24 cellular contexts compared by ENCODE assay signal in genomic region chr1:41842282-41842681, GRCh38.
A peak's percentile ranks its signal among the peaks of the same experiment; 100 is the strongest.
DNase-seq lines count a peak whose midpoint lies in the region; ATAC-seq and TF ChIP-seq lines count a peak whose summit lies in the region.
"Had no signal": no experiment of that assay in that cellular context is flagged by ENCODE, and none has a peak within 500 bp of the region (broad histone marks: within the 10 kb centered on the region; RNA-seq: fewer than 3 reads in every experiment).

No MANE protein-coding gene starts in this region.

- POLR2A ChIA-PET in HEK293T (lab: Yijun Ruan, JAX): no interaction called here
- POLR2A ChIA-PET in CD8-positive, alpha-beta memory T cell (lab: Charles Lee): no interaction called here

- peaks cover 27% of the 10 kb centered on the region for H3K4me1 Mint-ChIP-seq in brain
- H3K4me1 Mint-ChIP-seq in CD8-positive, alpha-beta memory T cell: peaks cover 12 to 26% (median 15%) of the 10 kb centered on the region in 3 donors
- peaks cover 39% of the 10 kb centered on the region for H3K4me1 Mint-ChIP-seq in stimulated activated naive CD8-positive, alpha-beta T cell treated with anti-CD3 and anti-CD28 coated beads, Interleukin-15, amount 100 ng/mL, for 72 hours

- peaks cover 71% of the 10 kb centered on the region for H4K20me1 ChIP-seq in DND-41 (ENCODE audit: insufficient read depth, low read length)

- H3K23ac ChIP-seq in mesendoderm (ENCODE audit: low read length): no peak overlapping the region

- H3K4me2 ChIP-seq in DND-41 (ENCODE audit: insufficient read depth, low read length) (no peak overlapping the region), mesendoderm (ENCODE audit: low read length) (no peak overlapping the region)
- H3K4me2 ChIP-seq: A549, PC-9 had no signal

- H3K36me3 ChIP-seq in DND-41 (ENCODE audit: insufficient read depth, low read length): peaks cover 72% of the 10 kb centered on the region
- no peaks in the 10 kb centered on the region for H3K36me3 ChIP-seq in mesendoderm (ENCODE audit: control insufficient read depth, insufficient read depth, low read length)
- no peaks in the 10 kb centered on the region for H3K36me3 ChIP-seq in CD8-positive, alpha-beta memory T cell (ENCODE audit: insufficient read depth, low read length)
- H3K36me3 ChIP-seq: MG63, SJCRH30 had no signal

- H3K79me2 ChIP-seq in DND-41 (ENCODE audit: insufficient read depth, low read length) (peaks cover 96% of the 10 kb centered on the region), mesendoderm (ENCODE audit: control insufficient read depth, insufficient read depth, low read length) (no peaks in the 10 kb centered on the region)

- H3K9me3 ChIP-seq in DND-41 (ENCODE audit: insufficient read depth, low read length, severe bottlenecking): no peaks in the 10 kb centered on the region
- no peaks in the 10 kb centered on the region for H3K9me3 ChIP-seq in CD8-positive, alpha-beta memory T cell (ENCODE audit: low read length)
- H3K9me3 ChIP-seq: A549, MG63, SJCRH30 had no signal

- H2BK15ac ChIP-seq in mesendoderm (replicated peaks; ENCODE audit: low read depth): no peak overlapping the region

- no peaks in the 10 kb centered on the region for H3K79me1 ChIP-seq in mesendoderm (ENCODE audit: low read length)

- CTCF ChIA-PET in HEK293T (lab: Yijun Ruan, JAX): no interaction called here
- CTCF ChIA-PET in CD8-positive, alpha-beta memory T cell (lab: Charles Lee): no interaction called here

- TF ChIP-seq CTCF in DND-41 (IDR thresholded peaks at IDR 0.05; ENCODE audit: borderline replicate concordance, extremely low read depth, low read length, poor library complexity, severe bottlenecking) (no peak), brain (conservative IDR thresholded peaks at IDR 0.05) (no peak)

- no peaks in the 10 kb centered on the region for H3K27me3 ChIP-seq in DND-41 (ENCODE audit: insufficient read depth, low read length, poor library complexity)
- no peaks in the 10 kb centered on the region for H3K27me3 ChIP-seq in mesendoderm (ENCODE audit: insufficient read depth, low read length, poor library complexity)
- no peaks in the 10 kb centered on the region for H3K27me3 ChIP-seq in CD8-positive, alpha-beta memory T cell (ENCODE audit: insufficient read depth, low read length, poor library complexity, severe bottlenecking)
- H3K27me3 ChIP-seq: MG63 had no signal

- no peak for ATAC-seq in DND-41 (ENCODE audit: insufficient read depth, low read depth)
- ATAC-seq in activated CD4-positive, CD25-positive, alpha-beta regulatory T cell treated with anti-CD3 and anti-CD28 coated beads, Interleukin-2, amount 50 U/mL, for 24 hours: no peak
- ATAC-seq in stimulated activated naive CD8-positive, alpha-beta T cell treated with anti-CD3 and anti-CD28 coated beads, Interleukin-15, amount 100 ng/mL, for 72 hours: no peak
- ATAC-seq: A549 had no signal

- WGBS in mesendoderm (ENCODE audit: extremely low coverage, insufficient coverage, low lambda C conversion rate): no CpG with 5 or more reads among the region's 2 CpGs

- H3K4me3 Mint-ChIP-seq in brain: peak overlapping the region in 1 of 5 experiments; percentile 4
- no peak overlapping the region for H3K4me3 Mint-ChIP-seq in CD8-positive, alpha-beta memory T cell
- no peak overlapping the region for H3K4me3 Mint-ChIP-seq in stimulated activated naive CD8-positive, alpha-beta T cell treated with anti-CD3 and anti-CD28 coated beads, Interleukin-15, amount 100 ng/mL, for 72 hours
- H3K4me3 Mint-ChIP-seq: CD4-positive, alpha-beta memory T cell; H9; IgD-negative memory B cell had no signal

- H2BK5ac ChIP-seq in mesendoderm (ENCODE audit: low read length): no peak overlapping the region

- no peaks in the 10 kb centered on the region for H3K36me3 Mint-ChIP-seq in brain
- H3K36me3 Mint-ChIP-seq in CD8-positive, alpha-beta memory T cell: peaks cover 3 to 12% (median 3%) of the 10 kb centered on the region in 3 donors

- no peak overlapping the region for H2AK5ac ChIP-seq in mesendoderm (ENCODE audit: low read length)

- peaks cover 3% of the 10 kb centered on the region; the same call in 1 of the 2 replicates for H3K4me1 ChIP-seq in DND-41 (ENCODE audit: insufficient read depth, low read length)
- H3K4me1 ChIP-seq in mesendoderm (ENCODE audit: control insufficient read depth, low read depth, low read length): peaks cover 4% of the 10 kb centered on the region
- no peaks in the 10 kb centered on the region for H3K4me1 ChIP-seq in CD8-positive, alpha-beta memory T cell (ENCODE audit: insufficient read depth, low read length)
- H3K4me1 ChIP-seq: SJCRH30 had no signal

- peaks cover 12% of the 10 kb centered on the region for H3K27me3 Mint-ChIP-seq in brain
- H3K27me3 Mint-ChIP-seq in CD8-positive, alpha-beta memory T cell: peaks cover 0 to 3% of the 10 kb centered on the region in 2 donors
- H3K27me3 Mint-ChIP-seq in stimulated activated naive CD8-positive, alpha-beta T cell treated with anti-CD3 and anti-CD28 coated beads, Interleukin-15, amount 100 ng/mL, for 72 hours: no peaks in the 10 kb centered on the region
- H3K27me3 Mint-ChIP-seq: CD4-positive, alpha-beta memory T cell; IgD-negative memory B cell had no signal

- no peak overlapping the region for H3K56ac ChIP-seq in mesendoderm (ENCODE audit: low read length)

- no peaks in the 10 kb centered on the region for H3K9me3 Mint-ChIP-seq in brain
- no peaks in the 10 kb centered on the region for H3K9me3 Mint-ChIP-seq in CD8-positive, alpha-beta memory T cell
- no peaks in the 10 kb centered on the region for H3K9me3 Mint-ChIP-seq in stimulated activated naive CD8-positive, alpha-beta T cell treated with anti-CD3 and anti-CD28 coated beads, Interleukin-15, amount 100 ng/mL, for 72 hours
- H3K9me3 Mint-ChIP-seq: CD4-positive, alpha-beta memory T cell; H9; IgD-negative memory B cell had no signal

- H3K9ac ChIP-seq in DND-41 (ENCODE audit: low read depth, low read length): no peak overlapping the region
- no peak overlapping the region for H3K9ac ChIP-seq in mesendoderm (ENCODE audit: low read length)

- no peak overlapping the region for H4K8ac ChIP-seq in mesendoderm (ENCODE audit: low read depth, low read length)

- H3K4me3 ChIP-seq in DND-41 (ENCODE audit: low read depth in 1 of 2, low read length in 2 of 2) (no peak overlapping the region), mesendoderm (ENCODE audit: low read length) (no peak overlapping the region)
- H3K4me3 ChIP-seq in CD8-positive, alpha-beta memory T cell (ENCODE audit: low read length): no peak overlapping the region
- H3K4me3 ChIP-seq: A549, MG63, PC-9, SJCRH30 had no signal

- peak overlapping the region; percentile 16 for H3K18ac ChIP-seq in mesendoderm (ENCODE audit: low read length)

- no peak overlapping the region for H4K5ac ChIP-seq in mesendoderm (ENCODE audit: low read length)

- no peak overlapping the region for H3K4ac ChIP-seq in mesendoderm (ENCODE audit: low read depth, low read length)

- no peak overlapping the region for H2BK120ac ChIP-seq in mesendoderm (ENCODE audit: low read depth, low read length)

- H2AFZ ChIP-seq in DND-41 (ENCODE audit: low read depth, low read length): no peak overlapping the region
- H2AFZ ChIP-seq: PC-9 had no signal

- no peak for DNase-seq in DND-41
- peak; percentile 16 for DNase-seq in HEK293T (ENCODE audit: extremely low spot score)
- peak; percentile 20 for DNase-seq in mesendoderm
- no peak for DNase-seq in CD8-positive, alpha-beta memory T cell
- no peak for DNase-seq in NCI-H1694 treated with DMSO at 0.1 percent for 48 hours (lab: John Stamatoyannopoulos, UW)
- no peak for DNase-seq in stimulated activated naive CD8-positive, alpha-beta T cell treated with anti-CD3 and anti-CD28 coated beads, Interleukin-15, amount 100 ng/mL, for 72 hours
- DNase-seq: Calu3; CD4-positive, alpha-beta memory T cell; EL; H9; Karpas-422; MG63; NCI-H1092; NCI-H1436 treated with DMSO at 0.1 percent for 48 hours; NCI-H2029 treated with DMSO at 0.1 percent for 48 hours; NCI-H2171; NCI-H446; NCI-H774; PC-9; SJCRH30 had no signal

- H3K27ac ChIP-seq in DND-41 (ENCODE audit: low read length) (0 out of 2 replicates have a peak overlapping the region, but pooled peaks have one; percentile 40), mesendoderm (ENCODE audit: low read depth, low read length) (no peak overlapping the region)
- no peak overlapping the region for H3K27ac ChIP-seq in CD8-positive, alpha-beta memory T cell (ENCODE audit: low read depth, low read length)
- H3K27ac ChIP-seq: A549, PC-9, SJCRH30 had no signal

- H3K27ac Mint-ChIP-seq in brain: peak overlapping the region in 4 of 5 experiments; percentile 36 to 98 (median 86)
- H3K27ac Mint-ChIP-seq in CD8-positive, alpha-beta memory T cell: peak overlapping the region in 1 of 8 donors; percentile 25
- no peak overlapping the region for H3K27ac Mint-ChIP-seq in stimulated activated naive CD8-positive, alpha-beta T cell treated with anti-CD3 and anti-CD28 coated beads, Interleukin-15, amount 100 ng/mL, for 72 hours
- H3K27ac Mint-ChIP-seq: IgD-negative memory B cell had no signal

TF ChIP-seq in HEK293T, 16 proteins besides CTCF, POLR2A, EP300 and RAD21:
- TF ChIP-seq PKNOX1 (IDR thresholded peaks at IDR 0.05) (peak; percentile 26; the same call in 1 of the 2 replicates), NFRKB (IDR thresholded peaks at IDR 0.05) (no peak)

Comparison
In these comparisons a context has a peak if more than half of its experiments do, and no peak if none do; other contexts are left out.
1. DNase-seq: peak in HEK293T (single experiment) and mesendoderm (single experiment); none in DND-41 (single experiment), CD8-positive, alpha-beta memory T cell (0 of 5), NCI-H1694 treated with DMSO at 0.1 percent for 48 hours (single experiment) and stimulated activated naive CD8-positive, alpha-beta T cell treated with anti-CD3 and anti-CD28 coated beads, Interleukin-15, amount 100 ng/mL, for 72 hours (0 of 2).
2. H3K27ac Mint-ChIP-seq: peak in brain (4 of 5); none in stimulated activated naive CD8-positive, alpha-beta T cell treated with anti-CD3 and anti-CD28 coated beads, Interleukin-15, amount 100 ng/mL, for 72 hours (0 of 2).